ENCODE assay signal across 1 cellular context in genomic region chr4:9762823-9763475, GRCh38.
TF ChIP-seq lines count a peak whose summit lies in the region.

No MANE protein-coding gene starts in this region.

TF ChIP-seq in WTC11, 78 proteins besides CTCF, POLR2A, EP300 and RAD21 (continued from another document):
- TF ChIP-seq ATF6 (CRISPR knock-in tag; IDR thresholded peaks at IDR 0.05), result no peak
- no peak for TF ChIP-seq ATF1 (CRISPR knock-in tag; IDR thresholded peaks at IDR 0.05)
